35 cellular contexts compared by ENCODE assay signal in the genomic region with DNA sequence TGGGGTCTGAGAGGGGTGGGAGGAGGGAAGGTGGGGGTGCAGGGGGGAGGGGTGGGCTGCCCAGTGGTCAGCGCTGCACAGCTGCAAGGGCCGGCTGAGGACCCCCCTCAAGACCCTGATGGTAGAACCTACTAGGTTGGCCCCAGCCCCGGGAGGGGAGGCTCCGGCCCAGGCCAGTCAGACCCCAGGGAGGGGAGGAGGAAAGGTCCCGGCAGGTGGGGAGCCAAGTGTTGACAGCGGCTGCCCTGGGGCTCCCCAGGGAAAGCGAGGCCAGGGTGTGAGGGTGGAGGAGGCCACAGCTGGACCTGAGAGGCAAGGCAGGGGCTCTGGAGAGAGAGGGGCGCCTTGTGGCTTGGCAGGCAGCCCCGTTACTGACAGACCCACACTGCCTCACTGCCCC.
"Had no signal": no experiment of that assay in that cellular context is flagged by ENCODE, and none has a peak within 500 bp of the region (broad histone marks: within the 10 kb centered on the region; RNA-seq: fewer than 3 reads in every experiment).

No MANE protein-coding gene starts in this region.

- H3K4me3 ChIP-seq: MG63 had no signal

- H3K27me3 ChIP-seq: MG63 had no signal

- H3K9me3 ChIP-seq: MG63 had no signal

- DNase-seq: Karpas-422, Kasumi-1, MG63, MM.1S, MV-4-11, NCI-H1048, NCI-H1092, NCI-H1092 treated with DMSO at 0.1 percent for 48 hours, NCI-H1105, NCI-H1105 treated with DMSO at 0.1 percent for 48 hours, NCI-H1417, NCI-H1417 treated with DMSO at 0.1 percent for 48 hours, NCI-H1436, NCI-H1436 treated with DMSO at 0.1 percent for 48 hours, NCI-H146, NCI-H1694, NCI-H1694 treated with DMSO at 0.1 percent for 48 hours, NCI-H187, NCI-H187 treated with DMSO at 0.1 percent for 48 hours, NCI-H1930, NCI-H2029, NCI-H2029 treated with DMSO at 0.1 percent for 48 hours, NCI-H2081, NCI-H2081 treated with DMSO at 0.1 percent for 48 hours, NCI-H2107, NCI-H2171, NCI-H2171 treated with DMSO at 0.1 percent for 48 hours, NCI-H2227 treated with DMSO at 0.1 percent for 48 hours, NCI-H226, NCI-H345, NCI-H446, NCI-H446 treated with DMSO at 0.1 percent for 48 hours, NCI-H510A, NCI-H510A treated with DMSO at 0.1 percent for 48 hours, NCI-H524 had no signal
